Comparison of ENCODE assay signal across 8 cellular contexts in genomic region chr22:33920927-33921575, GRCh38. TPM values are rescaled to one million over a fixed set of nuclear protein-coding genes. Genes with fewer than 3 reads are reported as not detected.
DNase-seq lines count a peak whose midpoint lies in the region; ATAC-seq and TF ChIP-seq lines count a peak whose summit lies in the region.

No MANE protein-coding gene starts in this region.

- ATAC-seq in HG03354 (IDR thresholded peaks at IDR 0.05; ENCODE audit: poor library complexity, severe bottlenecking, unreplicated experiment) (peak; percentile 80), lower lobe of right lung (peak; percentile 95 to 96)

- H3K4me3 ChIP-seq in AG09309 (ENCODE audit: control insufficient read depth, low read depth, low read length) (peak overlapping the region; percentile 66), ectodermal cell (ENCODE audit: insufficient read depth, low read depth, low read length) (peak overlapping the region; percentile 65), lower lobe of right lung (peak overlapping the region; percentile 69)

- H3K27me3 ChIP-seq in ectodermal cell (ENCODE audit: control insufficient read depth, insufficient read depth, low read length, poor library complexity, severe bottlenecking) (peaks cover 13% of the 10 kb centered on the region), lower lobe of right lung (ENCODE audit: low read depth) (peaks cover 15% of the 10 kb centered on the region)

- H3K9me3 ChIP-seq in ectodermal cell (ENCODE audit: control insufficient read depth, low read length) = no peaks in the 10 kb centered on the region
- H3K9me3 ChIP-seq in lower lobe of right lung = no peaks in the 10 kb centered on the region

- H3K36me3 ChIP-seq in ectodermal cell (ENCODE audit: control insufficient read depth, insufficient read depth, low read length) (no peaks in the 10 kb centered on the region), lower lobe of right lung (no peaks in the 10 kb centered on the region)

- H3K27ac ChIP-seq in ectodermal cell (ENCODE audit: insufficient read depth, low read depth, low read length, poor library complexity, severe bottlenecking) (peak overlapping the region; percentile 58), lower lobe of right lung (peak overlapping the region; percentile 39)

- DNase-seq in AG09309 (ENCODE audit: low read depth) (peak; percentile 82), NCI-H524 (lab: John Stamatoyannopoulos, UW) (peak; percentile 93 to 97), lower lobe of right lung (peak; percentile 98)
- peak; percentile 22 to 80 for DNase-seq in activated CD8-positive, alpha-beta memory T cell treated with anti-CD3 and anti-CD28 coated beads for 1 hour (ENCODE audit: extremely low read depth in 1 of 2, low read depth in 1 of 2)
- DNase-seq in stimulated activated CD4-positive, alpha-beta T cell treated with anti-CD3 and anti-CD28 coated beads, Interleukin-4, amount 100 ng/mL, for 4 hours = peak; percentile 89 to 93

- intact Hi-C loops in lower lobe of right lung (cut with DNase I) = loop anchor here (10.0 kb wide), 1 partner anchor 184 kb away; no protein-coding TSS in a partner anchor

- TF ChIP-seq CTCF in AG09309 (IDR thresholded peaks at IDR 0.05; ENCODE audit: control insufficient read depth, insufficient read depth, low read depth, low read length, missing control alignments) (no peak), lower lobe of right lung (IDR thresholded peaks at IDR 0.05) (no peak)

- H3K4me1 ChIP-seq in ectodermal cell (ENCODE audit: control insufficient read depth, insufficient read depth, low read length) (peaks cover 23% of the 10 kb centered on the region), lower lobe of right lung (peaks cover 41% of the 10 kb centered on the region)

- TF ChIP-seq POLR2A in GM19099 (IDR thresholded peaks at IDR 0.05; ENCODE audit: extremely low read depth, insufficient read length, low read depth) = peak; percentile 76

- 0% methylated on average over 72 of the region's 72 CpGs for WGBS in ectodermal cell, 2 experiments

RNA-seq across cellular contexts. Expression of gene LARGE1, which starts 0.8 kb away (rescaled TPM):
- polyA plus RNA-seq in ectodermal cell (2013, experiment 1 of 4) = 32.7 TPM
- 33.8 TPM for polyA plus RNA-seq in ectodermal cell (2013, experiment 2 of 4)
- 25.0 TPM for polyA plus RNA-seq in ectodermal cell (2013, experiment 3 of 4)
- polyA plus RNA-seq in ectodermal cell (2013, experiment 4 of 4) = 28.8 TPM
- 27.4 TPM for total RNA-seq in lower lobe of right lung

Comparison
In these comparisons a context has a peak if more than half of its experiments do, and no peak if none do; other contexts are left out.
1. Peak in every context shown above with its lines: DNase-seq, ATAC-seq, H3K4me3 ChIP-seq and H3K27ac ChIP-seq.